ENCODE assay signal across 18 cellular contexts in the genomic region with DNA sequence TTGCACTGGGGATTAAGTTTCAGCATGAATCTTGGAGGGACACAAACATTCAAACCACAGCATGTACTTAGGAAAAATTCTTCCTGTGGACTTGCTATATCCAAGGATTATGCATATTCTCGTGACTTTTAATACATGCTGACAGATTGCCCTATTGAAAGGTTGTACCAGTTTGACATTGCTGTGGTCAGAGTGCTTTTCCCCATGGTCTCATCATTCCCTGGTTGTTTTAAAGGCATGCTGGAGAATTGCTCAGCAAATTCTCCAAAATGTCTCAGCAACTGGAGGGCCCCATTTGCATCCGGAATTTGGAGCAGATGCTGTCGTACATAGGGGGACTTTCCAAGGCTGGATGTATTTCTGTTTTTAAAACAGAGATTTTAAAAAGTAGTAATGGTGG.
"Had no signal": no experiment of that assay in that cellular context is flagged by ENCODE, and none has a peak within 500 bp of the region (broad histone marks: within the 10 kb centered on the region; RNA-seq: fewer than 3 reads in every experiment).

No MANE protein-coding gene starts in this region.

- H3K27me3 Mint-ChIP-seq: activated naive CD8-positive, alpha-beta T cell treated with anti-CD3 and anti-CD28 coated beads, Interleukin-2, amount 10 ng/mL, durations not matched to agents 7 days and 5 days; type B pancreatic cell had no signal

- H3K27me3 ChIP-seq: brain microvascular endothelial cell, foreskin keratinocyte had no signal

- H3K9me3 Mint-ChIP-seq: activated naive CD8-positive, alpha-beta T cell treated with anti-CD3 and anti-CD28 coated beads, Interleukin-2, amount 10 ng/mL, durations not matched to agents 7 days and 5 days; activated T-helper 1 cell treated with anti-CD3 and anti-CD28 coated beads, Interleukin-12 subunit alpha, Interleukin-12 subunit beta, Interleukin-2, Interleukin-4 antibody, amounts not matched to agents 30 ng/mL and 10 ng/mL and 1 ng/mL, durations not matched to agents 14 hours and 24 hours and 36 hours; nephron; type B pancreatic cell had no signal

- H3K9me3 ChIP-seq: left ventricle myocardium inferior, mucosa of descending colon had no signal

- H3K36me3 ChIP-seq: brain microvascular endothelial cell, left ventricle myocardium inferior, WERI-Rb-1 had no signal

- ATAC-seq: foreskin keratinocyte, mucosa of descending colon had no signal

- H3K4me3 Mint-ChIP-seq: activated naive CD8-positive, alpha-beta T cell treated with anti-CD3 and anti-CD28 coated beads, Interleukin-2, amount 10 ng/mL, durations not matched to agents 7 days and 5 days; nephron; T-helper 1 cell treated with Interleukin-12 subunit alpha and Interleukin-12 subunit beta and Interleukin-4 antibody, amounts not matched to agents 30 μg/mL and 1 μg/mL, for 36 hours; type B pancreatic cell had no signal

- H3K4me3 ChIP-seq: left ventricle myocardium inferior, mucosa of descending colon had no signal

- H3K27ac Mint-ChIP-seq: nephron, type B pancreatic cell had no signal

- DNase-seq: activated naive CD8-positive, alpha-beta T cell treated with anti-CD3 and anti-CD28 coated beads, Interleukin-2, amount 10 ng/mL, durations not matched to agents 7 days and 5 days; anterior cingulate cortex; brain microvascular endothelial cell; effector CD8-positive, alpha-beta T cell; foreskin keratinocyte; left ventricle myocardium inferior; mucosa of descending colon; nucleus accumbens; posterior cingulate gyrus; retina; stimulated activated CD4-positive, alpha-beta T cell treated with anti-CD3 and anti-CD28 coated beads, Interleukin-15, amount 100 ng/mL, for 24 hours; stimulated activated CD4-positive, alpha-beta T cell treated with anti-CD3 and anti-CD28 coated beads, Interleukin-4, amount 100 ng/mL, for 24 hours; stimulated activated naive CD4-positive, alpha-beta T cell treated with Interleukin-2 at 50 U/mL for 16 hours; WERI-Rb-1 had no signal

- H3K27ac ChIP-seq: brain microvascular endothelial cell, foreskin keratinocyte, left ventricle myocardium inferior, WERI-Rb-1 had no signal
